Comparison of ENCODE assay signal across 15 cellular contexts in the genomic region with DNA sequence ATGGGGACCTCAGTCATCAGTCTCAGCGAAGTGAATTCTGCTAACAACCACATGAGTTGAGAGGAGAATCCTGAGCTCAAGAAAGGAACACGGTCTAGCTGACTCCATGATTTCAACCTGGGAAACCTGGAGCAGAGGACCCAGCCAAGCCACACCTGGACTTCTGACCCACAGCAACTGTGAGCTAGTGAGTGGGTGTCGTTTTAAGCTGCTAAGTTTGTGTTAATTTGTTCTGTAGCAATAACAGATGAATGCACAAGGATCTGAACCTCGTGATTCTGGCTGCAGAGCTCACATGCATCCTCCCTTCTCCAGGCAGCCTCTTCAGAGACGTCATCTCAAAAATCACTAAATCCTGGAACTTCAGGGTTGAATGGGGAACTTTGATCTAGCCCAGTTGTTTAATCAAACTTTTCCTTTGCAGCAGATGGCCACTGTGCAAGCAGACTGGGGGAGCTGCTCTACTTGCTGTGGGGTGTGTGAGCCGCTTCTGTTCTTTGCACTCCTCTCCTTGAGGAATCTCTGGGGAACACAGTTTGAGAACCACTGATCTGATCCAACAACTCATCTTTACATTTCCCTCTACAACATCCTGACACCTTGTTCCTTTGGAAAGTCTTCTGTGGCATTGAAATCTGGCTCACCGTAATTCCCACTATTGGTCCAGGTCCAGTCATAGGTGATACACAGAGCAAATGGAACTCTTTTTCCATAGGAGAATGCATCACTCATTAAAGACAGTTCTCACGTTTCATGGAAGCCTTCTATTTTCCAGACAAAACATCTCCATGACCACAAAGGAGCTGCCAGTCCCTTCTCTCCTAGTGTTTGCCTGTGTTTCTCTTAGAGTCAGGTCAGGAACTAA.
DNase-seq lines count a peak whose midpoint lies in the region; ATAC-seq and TF ChIP-seq lines count a peak whose summit lies in the region.
"Had no signal": no experiment of that assay in that cellular context is flagged by ENCODE, and none has a peak within 500 bp of the region (broad histone marks: within the 10 kb centered on the region; RNA-seq: fewer than 3 reads in every experiment).

No MANE protein-coding gene starts in this region.

- no peak for DNase-seq in T-helper 2 cell treated with Interferon-gamma antibody and Interleukin-4, amounts not matched to agents 5 μg/mL and 100 μg/mL, for 36 hours (ENCODE audit: low spot score)
- no peak for DNase-seq in T-helper 2 cell
- DNase-seq in RWPE1 (ENCODE audit: low spot score), result peak; percentile 49
- no peak for DNase-seq in foreskin keratinocyte
- DNase-seq in substantia nigra (lab: John Stamatoyannopoulos, UW), result no peak
- DNase-seq in NCI-H526 treated with DMSO at 0.1 percent for 48 hours (lab: John Stamatoyannopoulos, UW), result no peak
- DNase-seq in hepatocyte (ENCODE audit: low spot score), result no peak
- DNase-seq in heart right ventricle, result no peak
- DNase-seq: activated CD4-positive, alpha-beta T cell treated with anti-CD3 and anti-CD28 coated beads, Interleukin-2, amount 50 U/mL, for 4 hours; activated gamma-delta T cell; Caco-2; left lung; NCI-H1092 had no signal

- intact Hi-C loops in heart right ventricle (cut with DNase I), result no loop called here

- POLR2A ChIA-PET in RWPE1 (lab: Yijun Ruan, JAX; ENCODE audit: low non-redundant PET), result no interaction called here

- ATAC-seq in foreskin keratinocyte, result peak; percentile 45
- ATAC-seq in heart right ventricle, result no peak

- H3K4me3 Mint-ChIP-seq in T-helper 2 cell treated with Interferon-gamma antibody and Interleukin-4, amounts not matched to agents 5 μg/mL and 100 μg/mL, for 36 hours, result peak overlapping the region; percentile 45

- no peak overlapping the region for H3K4me3 ChIP-seq in hepatocyte
- no peak overlapping the region for H3K4me3 ChIP-seq in heart right ventricle
- H3K4me3 ChIP-seq: left lung, SJSA1, thoracic aorta had no signal

- H3K4me1 ChIP-seq in foreskin keratinocyte (peaks cover 38% of the 10 kb centered on the region), hepatocyte (ENCODE audit: insufficient read depth) (peaks cover 12% of the 10 kb centered on the region), heart right ventricle (peaks cover 0 to 55% (median 11%) of the 10 kb centered on the region in 9 donors)

- H3K79me2 ChIP-seq in hepatocyte, result no peaks in the 10 kb centered on the region

- no peaks in the 10 kb centered on the region for H3K36me3 ChIP-seq in hepatocyte (replicated peaks; ENCODE audit: insufficient read depth, low read depth)
- no peaks in the 10 kb centered on the region for H3K36me3 ChIP-seq in heart right ventricle
- H3K36me3 ChIP-seq: left lung, SJSA1, thoracic aorta had no signal

- H3K9me2 ChIP-seq in hepatocyte (replicated peaks; ENCODE audit: insufficient read depth), result no peaks in the 10 kb centered on the region

- H3K36me3 Mint-ChIP-seq in T-helper 2 cell treated with Interferon-gamma antibody and Interleukin-4, amounts not matched to agents 5 μg/mL and 100 μg/mL, for 36 hours (ENCODE audit: low read depth), result no peaks in the 10 kb centered on the region

- H2AFZ ChIP-seq in hepatocyte, result no peak overlapping the region

- TF ChIP-seq CTCF in RWPE1 (conservative IDR thresholded peaks at IDR 0.05; ENCODE audit: low read depth) (no peak), foreskin keratinocyte (conservative IDR thresholded peaks at IDR 0.05) (no peak), hepatocyte (IDR thresholded peaks at IDR 0.05; ENCODE audit: poor library complexity) (no peak), heart right ventricle (IDR thresholded peaks at IDR 0.05) (no peak)

- peak overlapping the region; percentile 19 for H3K27ac Mint-ChIP-seq in T-helper 2 cell treated with Interferon-gamma antibody and Interleukin-4, amounts not matched to agents 5 μg/mL and 100 μg/mL, for 36 hours

- no peaks in the 10 kb centered on the region for H3K27me3 ChIP-seq in foreskin keratinocyte
- H3K27me3 ChIP-seq in hepatocyte, result no peaks in the 10 kb centered on the region
- no peaks in the 10 kb centered on the region for H3K27me3 ChIP-seq in heart right ventricle

- no peaks in the 10 kb centered on the region for H3K9me3 Mint-ChIP-seq in T-helper 2 cell treated with Interferon-gamma antibody and Interleukin-4, amounts not matched to agents 5 μg/mL and 100 μg/mL, for 36 hours

- peaks cover 50% of the 10 kb centered on the region for H3K27me3 Mint-ChIP-seq in T-helper 2 cell treated with Interferon-gamma antibody and Interleukin-4, amounts not matched to agents 5 μg/mL and 100 μg/mL, for 36 hours (ENCODE audit: low read depth)

- CTCF ChIA-PET in RWPE1 (lab: Yijun Ruan, JAX), result interaction anchor here (0.5 to 0.6 kb wide), 2 partner anchors 335 to 1850 kb away, joined by 3 to 8 read pairs; no protein-coding TSS in a partner anchor

- 80% methylated on average over 8 of the region's 8 CpGs for WGBS in hepatocyte (ENCODE audit: low lambda C conversion rate, missing lambda C conversion rate)
- WGBS in heart right ventricle, 2 donors, result 81 to 93% methylated on average over 8 of the region's 8 CpGs

- H3K4me1 Mint-ChIP-seq in T-helper 2 cell treated with Interferon-gamma antibody and Interleukin-4, amounts not matched to agents 5 μg/mL and 100 μg/mL, for 36 hours (ENCODE audit: low read depth), result peaks cover 40% of the 10 kb centered on the region

- no peaks in the 10 kb centered on the region for H3K9me3 ChIP-seq in hepatocyte (ENCODE audit: low read depth)
- H3K9me3 ChIP-seq in heart right ventricle, result no peaks in the 10 kb centered on the region
- H3K9me3 ChIP-seq: Caco-2, left lung, SJSA1, thoracic aorta had no signal

- no peaks in the 10 kb centered on the region for H4K20me1 ChIP-seq in hepatocyte (ENCODE audit: insufficient read depth, poor library complexity, severe bottlenecking)

- no peak overlapping the region for H3K4me2 ChIP-seq in hepatocyte

- H3K27ac ChIP-seq in RWPE1 (peak overlapping the region; percentile 68), foreskin keratinocyte (peak overlapping the region; percentile 48), substantia nigra (ENCODE audit: low read depth, low read length, poor library complexity, severe bottlenecking) (peak overlapping the region; percentile 0), hepatocyte (no peak overlapping the region), heart right ventricle (no peak overlapping the region)
- H3K27ac ChIP-seq: left lung, SJSA1, thoracic aorta had no signal

Comparison
In these comparisons a context has a peak if more than half of its experiments do, and no peak if none do; other contexts are left out.
1. H3K27ac ChIP-seq: peak in RWPE1 (single experiment), foreskin keratinocyte (single experiment) and substantia nigra (single experiment); none in hepatocyte (single experiment) and heart right ventricle (0 of 10).